In genomic region chr3:1532935-1533606, GRCh38 we compare ENCODE assay signal across 23 cellular contexts.
"Had no signal": no experiment of that assay in that cellular context is flagged by ENCODE, and none has a peak within 500 bp of the region (broad histone marks: within the 10 kb centered on the region; RNA-seq: fewer than 3 reads in every experiment).

No MANE protein-coding gene starts in this region.

- H3K9ac ChIP-seq: SK-N-SH had no signal

- H3K27me3 Mint-ChIP-seq: activated CD4-positive, alpha-beta T cell treated with anti-CD3 and anti-CD28 coated beads for 36 hours; activated CD8-positive, alpha-beta T cell treated with anti-CD3 and anti-CD28 coated beads for 36 hours; activated naive CD4-positive, alpha-beta T cell treated with anti-CD3 and anti-CD28 coated beads, Interleukin-2, amount 50 U/mL, for 24 hours had no signal

- H3K4me3 Mint-ChIP-seq: activated CD4-positive, alpha-beta T cell treated with anti-CD3 and anti-CD28 coated beads for 36 hours; activated CD8-positive, alpha-beta T cell treated with anti-CD3 and anti-CD28 coated beads for 36 hours; activated naive CD4-positive, alpha-beta T cell treated with anti-CD3 and anti-CD28 coated beads, Interleukin-2, amount 50 U/mL, for 24 hours; activated T-cell treated with anti-CD3 and anti-CD28 coated beads, Interleukin-2, amount 50 U/mL, for 72 hours had no signal

- H3K4me1 ChIP-seq: breast epithelium had no signal

- H3K4me3 ChIP-seq: breast epithelium had no signal

- DNase-seq: activated CD4-positive, alpha-beta T cell treated with anti-CD3 and anti-CD28 coated beads for 36 hours; activated CD4-positive, alpha-beta T cell treated with anti-CD3 and anti-CD28 coated beads, Interleukin-2, amount 50 U/mL, for 1 hour; activated CD8-positive, alpha-beta memory T cell treated with anti-CD3 and anti-CD28 coated beads, Interleukin-2, amount 50 U/mL, for 4 hours; activated CD8-positive, alpha-beta T cell treated with anti-CD3 and anti-CD28 coated beads for 36 hours; activated gamma-delta T cell treated with Interleukin-2 at 50 U/mL for 16 hours; activated T-cell treated with anti-CD3 and anti-CD28 coated beads, Interleukin-2, amount 50 U/mL, for 72 hours; aorta; caudate nucleus; Karpas-422; NCI-H1048; NCI-H146; NCI-H187 treated with DMSO at 0.1 percent for 48 hours; NCI-H2081 treated with DMSO at 0.1 percent for 48 hours; NCI-H2171 treated with DMSO at 0.1 percent for 48 hours; NCI-H345; NCI-H510A; SK-N-SH; T-helper 1 cell; WERI-Rb-1 had no signal

- H3K36me3 ChIP-seq: breast epithelium, WERI-Rb-1 had no signal

- H3K27me3 ChIP-seq: breast epithelium had no signal

- H3K4me2 ChIP-seq: SK-N-SH had no signal

- H3K4me1 Mint-ChIP-seq: activated CD4-positive, alpha-beta T cell treated with anti-CD3 and anti-CD28 coated beads for 36 hours; activated naive CD4-positive, alpha-beta T cell treated with anti-CD3 and anti-CD28 coated beads, Interleukin-2, amount 50 U/mL, for 24 hours had no signal

- H3K27ac ChIP-seq: breast epithelium, WERI-Rb-1 had no signal

- H3K27ac Mint-ChIP-seq: activated CD4-positive, alpha-beta T cell treated with anti-CD3 and anti-CD28 coated beads for 36 hours; activated CD8-positive, alpha-beta T cell treated with anti-CD3 and anti-CD28 coated beads for 36 hours; activated naive CD4-positive, alpha-beta T cell treated with anti-CD3 and anti-CD28 coated beads, Interleukin-2, amount 50 U/mL, for 24 hours; activated T-cell treated with anti-CD3 and anti-CD28 coated beads, Interleukin-2, amount 50 U/mL, for 72 hours; activated T-helper 2 cell treated with anti-CD3 and anti-CD28 coated beads, Interferon-gamma antibody, Interleukin-2, Interleukin-4, amounts not matched to agents 10 μg/mL and 5 μg/mL and 100 μg/mL, durations not matched to agents 14 hours and 24 hours and 36 hours had no signal

- ATAC-seq: activated CD4-positive, alpha-beta T cell treated with anti-CD3 and anti-CD28 coated beads for 36 hours; activated CD8-positive, alpha-beta T cell treated with anti-CD3 and anti-CD28 coated beads for 36 hours; activated T-cell treated with anti-CD3 and anti-CD28 coated beads, Interleukin-2, amount 50 U/mL, for 72 hours; Right ventricle myocardium inferior had no signal

- H3K36me3 Mint-ChIP-seq: activated naive CD4-positive, alpha-beta T cell treated with anti-CD3 and anti-CD28 coated beads, Interleukin-2, amount 50 U/mL, for 24 hours had no signal
